Comparison of ENCODE assay signal across 1 cellular context in the genomic region with DNA sequence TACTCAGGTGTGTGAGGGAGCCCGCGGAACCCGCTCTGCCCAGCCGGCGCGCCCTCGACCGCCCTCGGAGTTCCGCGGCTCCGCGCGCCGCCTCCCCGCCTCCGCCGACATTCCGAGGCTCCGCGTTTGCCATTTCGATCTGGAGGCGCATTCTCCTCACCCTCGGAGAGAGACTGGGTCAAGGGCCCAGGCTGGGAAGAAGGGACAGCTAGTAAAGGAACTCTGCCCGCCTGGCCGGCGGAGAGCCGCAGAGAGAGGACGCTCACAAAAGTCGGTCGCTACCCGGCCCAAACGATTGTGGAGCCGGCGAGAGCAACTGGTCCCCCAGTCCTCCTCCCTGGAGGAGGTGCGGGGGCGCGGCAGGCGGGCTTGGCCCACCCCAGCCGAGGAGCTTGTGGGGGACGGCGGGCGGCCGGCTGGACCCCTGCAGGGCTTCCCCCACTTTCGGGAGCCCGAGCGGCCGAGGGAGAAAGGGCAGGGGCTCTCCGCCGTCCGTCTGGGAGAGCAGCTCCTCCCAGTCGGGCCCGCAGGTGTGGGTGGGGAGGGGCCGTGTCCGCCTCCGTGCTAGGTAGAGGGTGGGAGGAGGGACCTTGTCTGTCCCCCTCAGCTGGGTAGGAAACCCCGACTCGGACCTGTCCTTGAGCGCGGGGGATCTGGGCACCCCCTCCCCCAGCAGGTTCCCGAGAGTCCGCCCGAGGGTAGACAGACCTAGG.
TF ChIP-seq lines count a peak whose summit lies in the region.

No MANE protein-coding gene starts in this region.

TF ChIP-seq in SK-N-SH treated with all-trans-retinoic acid at 6 μM for 48 hours, 23 proteins besides CTCF, POLR2A, EP300 and RAD21 (continued from another document):
- TF ChIP-seq, protein P1, sequence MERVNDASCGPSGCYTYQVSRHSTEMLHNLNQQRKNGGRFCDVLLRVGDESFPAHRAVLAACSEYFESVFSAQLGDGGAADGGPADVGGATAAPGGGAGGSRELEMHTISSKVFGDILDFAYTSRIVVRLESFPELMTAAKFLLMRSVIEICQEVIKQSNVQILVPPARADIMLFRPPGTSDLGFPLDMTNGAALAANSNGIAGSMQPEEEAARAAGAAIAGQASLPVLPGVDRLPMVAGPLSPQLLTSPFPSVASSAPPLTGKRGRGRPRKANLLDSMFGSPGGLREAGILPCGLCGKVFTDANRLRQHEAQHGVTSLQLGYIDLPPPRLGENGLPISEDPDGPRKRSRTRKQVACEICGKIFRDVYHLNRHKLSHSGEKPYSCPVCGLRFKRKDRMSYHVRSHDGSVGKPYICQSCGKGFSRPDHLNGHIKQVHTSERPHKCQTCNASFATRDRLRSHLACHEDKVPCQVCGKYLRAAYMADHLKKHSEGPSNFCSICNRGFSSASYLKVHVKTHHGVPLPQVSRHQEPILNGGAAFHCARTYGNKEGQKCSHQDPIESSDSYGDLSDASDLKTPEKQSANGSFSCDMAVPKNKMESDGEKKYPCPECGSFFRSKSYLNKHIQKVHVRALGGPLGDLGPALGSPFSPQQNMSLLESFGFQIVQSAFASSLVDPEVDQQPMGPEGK (CRISPR knock-in tag; IDR thresholded peaks at IDR 0.05; ENCODE audit: borderline replicate concordance): no peak
- no peak for TF ChIP-seq ZC3H10 (CRISPR knock-in tag; IDR thresholded peaks at IDR 0.05)
TF ChIP-seq in SK-N-SH treated with all-trans-retinoic acid at 6 μM for 48 hours: peak in this region for 0.
